8 cellular contexts compared by ENCODE assay signal in the genomic region with DNA sequence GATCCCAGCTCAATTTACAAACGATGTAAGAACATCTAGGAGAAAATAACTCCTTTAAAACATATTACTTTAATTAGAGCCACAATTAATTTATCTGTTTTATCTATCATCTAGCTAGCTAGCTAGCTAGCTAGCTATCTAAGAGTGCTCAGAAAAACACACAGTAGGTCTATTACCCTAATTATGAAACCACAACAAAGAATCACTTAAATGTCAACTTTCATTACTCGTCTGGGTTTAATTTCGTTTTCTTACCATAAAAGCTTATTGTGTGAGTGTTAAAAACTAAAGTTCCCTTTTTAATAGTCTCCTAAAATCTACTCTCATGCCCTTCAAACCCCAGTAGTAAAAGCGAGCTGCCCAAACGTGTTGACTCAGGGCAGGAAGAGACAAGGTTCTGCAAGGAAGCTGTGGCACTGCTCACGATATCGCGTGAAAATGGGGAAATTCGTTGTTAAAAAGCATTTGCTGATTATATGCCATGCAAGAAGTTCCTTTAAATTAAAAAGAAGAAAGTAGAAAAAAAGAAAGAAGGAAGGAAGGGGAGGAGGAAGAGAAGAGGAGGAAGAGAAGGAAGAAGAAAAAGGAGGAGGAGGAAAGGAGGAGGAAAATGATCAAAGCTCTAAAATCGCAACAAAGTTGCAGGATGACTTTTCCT. TPM values are rescaled to one million over a fixed set of nuclear protein-coding genes. Genes with fewer than 3 reads are reported as not detected.
DNase-seq lines count a peak whose midpoint lies in the region; ATAC-seq and TF ChIP-seq lines count a peak whose summit lies in the region.

No MANE protein-coding gene starts in this region.

- peak overlapping the region; percentile 78 for H2AFZ ChIP-seq in GM23338

- H3K9me2 ChIP-seq in GM23338 (ENCODE audit: insufficient read depth): no peaks in the 10 kb centered on the region

- no peaks in the 10 kb centered on the region for H3K79me2 ChIP-seq in GM23338 (replicated peaks; ENCODE audit: insufficient read depth)

- DNase-seq in AG10803 (ENCODE audit: low read depth) (peak; percentile 25), GM23338 (ENCODE audit: low spot score) (no peak), RWPE2 (ENCODE audit: low spot score) (no peak), brain microvascular endothelial cell (no peak), left lung (peak in 1 of 2 donors; percentile 35), AG08395 (ENCODE audit: low spot score) (no peak), HuH-7.5 (ENCODE audit: low spot score) (no peak)

- no peak for ATAC-seq in GM23338
- ATAC-seq in RWPE2 (ENCODE audit: low read depth): 0 out of 3 replicates have a peak, but pooled peaks have one; percentile 28
- ATAC-seq in left lung: peak; percentile 42

- peaks cover 32% of the 10 kb centered on the region for H3K27me3 ChIP-seq in GM23338 (ENCODE audit: insufficient read depth)
- H3K27me3 ChIP-seq in RWPE2 (ENCODE audit: insufficient read depth, poor library complexity, severe bottlenecking): no peaks in the 10 kb centered on the region
- no peaks in the 10 kb centered on the region for H3K27me3 ChIP-seq in brain microvascular endothelial cell (replicated peaks)
- H3K27me3 ChIP-seq in left lung: no peaks in the 10 kb centered on the region

- no peak for TF ChIP-seq CTCF in AG10803 (conservative IDR thresholded peaks at IDR 0.05; ENCODE audit: low read length)
- TF ChIP-seq CTCF in GM23338 (conservative IDR thresholded peaks at IDR 0.05; ENCODE audit: low read depth in 2 of 2): no peak
- TF ChIP-seq CTCF in RWPE2 (IDR thresholded peaks at IDR 0.05; ENCODE audit: poor library complexity, severe bottlenecking): no peak
- no peak for TF ChIP-seq CTCF in brain microvascular endothelial cell (IDR thresholded peaks at IDR 0.05; ENCODE audit: low read depth, low read length, missing control alignments)
- no peak for TF ChIP-seq CTCF in left lung (IDR thresholded peaks at IDR 0.05)

- peak overlapping the region; percentile 60 for H3K4me3 ChIP-seq in AG10803 (ENCODE audit: low read length)
- peak overlapping the region; percentile 70 for H3K4me3 ChIP-seq in GM23338
- H3K4me3 ChIP-seq in RWPE2 (ENCODE audit: severe bottlenecking): peak overlapping the region; percentile 63
- peak overlapping the region; percentile 64 for H3K4me3 ChIP-seq in brain microvascular endothelial cell (ENCODE audit: low read depth, low read length)
- peak overlapping the region; percentile 40 to 54 for H3K4me3 ChIP-seq in left lung

- in situ Hi-C loops in brain microvascular endothelial cell (cut with HindIII; ENCODE audit: low pct_ligation_motif_present, low sequenced_read_pairs): no loop called here

- H3K27ac Mint-ChIP-seq in GM23338: no peak overlapping the region
- peak overlapping the region; percentile 99 for H3K27ac Mint-ChIP-seq in stimulated activated naive CD8-positive, alpha-beta T cell treated with anti-CD3 and anti-CD28 coated beads, Interleukin-15, Interleukin-2, amounts not matched to agents 100 ng/mL and 50 ng/mL, for 24 hours

- H3K4me1 Mint-ChIP-seq in GM23338: peaks cover 33% of the 10 kb centered on the region
- peaks cover 59% of the 10 kb centered on the region for H3K4me1 Mint-ChIP-seq in stimulated activated naive CD8-positive, alpha-beta T cell treated with anti-CD3 and anti-CD28 coated beads, Interleukin-15, Interleukin-2, amounts not matched to agents 100 ng/mL and 50 ng/mL, for 24 hours (ENCODE audit: low read depth)

- intact Hi-C loops in left lung (cut with DNase I): no loop called here

- no peaks in the 10 kb centered on the region for H4K20me1 ChIP-seq in GM23338 (replicated peaks; ENCODE audit: insufficient read depth)

- H3F3A ChIP-seq in GM23338 (replicated peaks; ENCODE audit: low read depth): no peaks in the 10 kb centered on the region

- no peaks in the 10 kb centered on the region for H3K36me3 Mint-ChIP-seq in GM23338 (ENCODE audit: low read depth)
- peaks cover 3% of the 10 kb centered on the region for H3K36me3 Mint-ChIP-seq in stimulated activated naive CD8-positive, alpha-beta T cell treated with anti-CD3 and anti-CD28 coated beads, Interleukin-15, Interleukin-2, amounts not matched to agents 100 ng/mL and 50 ng/mL, for 24 hours (ENCODE audit: low read depth)

- H3K27ac ChIP-seq in GM23338 (ENCODE audit: low read depth) (no peak overlapping the region), RWPE2 (ENCODE audit: poor library complexity, severe bottlenecking) (peak overlapping the region; percentile 69), brain microvascular endothelial cell (no peak overlapping the region), left lung (peak overlapping the region; percentile 82 to 90)

- H3K4me1 ChIP-seq in GM23338 (ENCODE audit: insufficient read depth): peaks cover 13% of the 10 kb centered on the region
- peaks cover 5% of the 10 kb centered on the region for H3K4me1 ChIP-seq in RWPE2 (ENCODE audit: insufficient read depth, poor library complexity, severe bottlenecking)
- peaks cover 0 to 22% of the 10 kb centered on the region in 2 donors for H3K4me1 ChIP-seq in left lung

- peak overlapping the region; percentile 78 for H3K4me2 ChIP-seq in GM23338

- peaks cover 7% of the 10 kb centered on the region for H3K27me3 Mint-ChIP-seq in GM23338 (ENCODE audit: insufficient read depth, low read depth, poor library complexity)
- H3K27me3 Mint-ChIP-seq in stimulated activated naive CD8-positive, alpha-beta T cell treated with anti-CD3 and anti-CD28 coated beads, Interleukin-15, Interleukin-2, amounts not matched to agents 100 ng/mL and 50 ng/mL, for 24 hours: no peaks in the 10 kb centered on the region

- no peaks in the 10 kb centered on the region for H3K36me3 ChIP-seq in GM23338 (ENCODE audit: insufficient read depth)
- no peaks in the 10 kb centered on the region for H3K36me3 ChIP-seq in RWPE2 (ENCODE audit: low read depth)
- no peaks in the 10 kb centered on the region for H3K36me3 ChIP-seq in brain microvascular endothelial cell (replicated peaks)
- H3K36me3 ChIP-seq in left lung: no peaks in the 10 kb centered on the region

- peak overlapping the region; percentile 80 for H3K4me3 Mint-ChIP-seq in GM23338
- H3K4me3 Mint-ChIP-seq in stimulated activated naive CD8-positive, alpha-beta T cell treated with anti-CD3 and anti-CD28 coated beads, Interleukin-15, Interleukin-2, amounts not matched to agents 100 ng/mL and 50 ng/mL, for 24 hours: peak overlapping the region; percentile 95

- H3K9me3 ChIP-seq in RWPE2 (ENCODE audit: severe bottlenecking) (no peaks in the 10 kb centered on the region), left lung (no peaks in the 10 kb centered on the region)

- no peaks in the 10 kb centered on the region for H3K9me3 Mint-ChIP-seq in GM23338
- H3K9me3 Mint-ChIP-seq in stimulated activated naive CD8-positive, alpha-beta T cell treated with anti-CD3 and anti-CD28 coated beads, Interleukin-15, Interleukin-2, amounts not matched to agents 100 ng/mL and 50 ng/mL, for 24 hours: no peaks in the 10 kb centered on the region

TF ChIP-seq in GM23338, 12 proteins besides CTCF, POLR2A, EP300 and RAD21 (continues in another document):
- no peak for TF ChIP-seq ZNF114 (CRISPR knock-in tag; IDR thresholded peaks at IDR 0.05)
- TF ChIP-seq NANOG (IDR thresholded peaks at IDR 0.05; ENCODE audit: borderline replicate concordance): no peak
- no peak for TF ChIP-seq STAT1 (IDR thresholded peaks at IDR 0.05; ENCODE audit: unreplicated experiment)

RNA-seq across cellular contexts. Expression of a gene that starts 0.6 kb away (rescaled TPM):
- total RNA-seq in GM23338 (2014; rRNA removed; shearing (Covaris generic)): 2.4 and 3.0 TPM in 2 replicates
- 0.94 and 2.3 TPM in 2 replicates for polyA plus RNA-seq in GM23338 (2016; fragmentation: Nextera tagmentation; extraction: Ambion mirVana)
- total RNA-seq in left lung: 10 to 100 TPM; 20.4 to 21.6 TPM

Comparison
In these comparisons a context has a peak if more than half of its experiments do, and no peak if none do; other contexts are left out.
1. H3K27ac ChIP-seq: peak in RWPE2 (single experiment) and left lung (2 of 2); none in GM23338 (single experiment) and brain microvascular endothelial cell (single experiment).
2. Peak in every context shown above with its lines, with median percentiles within 50 percentile points of each other: H3K4me3 ChIP-seq.